In genomic region chr16:2938206-2938605, GRCh38 we compare ENCODE assay signal across 30 cellular contexts. TPM values are rescaled to one million over a fixed set of nuclear protein-coding genes. Genes with fewer than 3 reads are reported as not detected.
"Had no signal": no experiment of that assay in that cellular context is flagged by ENCODE, and none has a peak within 500 bp of the region (broad histone marks: within the 10 kb centered on the region; RNA-seq: fewer than 3 reads in every experiment).

No MANE protein-coding gene starts in this region.

- ATAC-seq: naive thymus-derived CD8-positive, alpha-beta T cell; natural killer cell treated with Interleukin-12 subunit alpha and Interleukin-12 subunit beta and Interleukin-15 and Interleukin-18, amount 100 ng/mL, for 72 hours; pancreas; psoas muscle; right cardiac atrium; stimulated activated effector memory CD8-positive, alpha-beta T cell treated with anti-CD3 and anti-CD28 coated beads, Interleukin-12 subunit alpha, Interleukin-12 subunit beta, amount 100 ng/mL, for 72 hours; stimulated activated naive CD8-positive, alpha-beta T cell treated with anti-CD3 and anti-CD28 coated beads, Interleukin-15, amount 100 ng/mL, for 72 hours; stimulated activated naive CD8-positive, alpha-beta T cell treated with anti-CD3 and anti-CD28 coated beads, Interleukin-15, Interleukin-2, amounts not matched to agents 100 U/mL and 50 U/mL, for 24 hours had no signal

- H3K4me1 Mint-ChIP-seq: neural crest cell had no signal

- H3K27ac ChIP-seq: pancreas, psoas muscle, right lobe of liver, sigmoid colon, suprapubic skin, testis, tibial artery, transverse colon, upper lobe of right lung, vagina had no signal

- H3K9me3 ChIP-seq: pancreas, psoas muscle, right lobe of liver, sigmoid colon, suprapubic skin, testis, tibial artery, transverse colon, upper lobe of right lung, vagina had no signal

- H3K27ac Mint-ChIP-seq: naive B cell; naive thymus-derived CD8-positive, alpha-beta T cell; natural killer cell treated with Interleukin-12 subunit alpha and Interleukin-12 subunit beta and Interleukin-15 and Interleukin-18, amount 100 ng/mL, for 72 hours; nephron progenitor cell; stimulated activated effector memory CD8-positive, alpha-beta T cell treated with anti-CD3 and anti-CD28 coated beads, Interleukin-12 subunit alpha, Interleukin-12 subunit beta, amount 100 ng/mL, for 72 hours; stimulated activated naive CD8-positive, alpha-beta T cell treated with anti-CD3 and anti-CD28 coated beads, Interleukin-15, amount 100 ng/mL, for 72 hours; type B pancreatic cell had no signal

- H3K4me1 ChIP-seq: pancreas, psoas muscle, right lobe of liver, sigmoid colon, suprapubic skin, testis, tibial artery, transverse colon, upper lobe of right lung, vagina had no signal

- H3K4me3 ChIP-seq: pancreas, psoas muscle, right lobe of liver, sigmoid colon, suprapubic skin, testis, tibial artery, transverse colon, upper lobe of right lung, vagina had no signal

- H3K27me3 Mint-ChIP-seq: naive B cell; naive thymus-derived CD8-positive, alpha-beta T cell; natural killer cell treated with Interleukin-12 subunit alpha and Interleukin-12 subunit beta and Interleukin-15 and Interleukin-18, amount 100 ng/mL, for 72 hours; stimulated activated naive CD8-positive, alpha-beta T cell treated with anti-CD3 and anti-CD28 coated beads, Interleukin-15, amount 100 ng/mL, for 72 hours; type B pancreatic cell had no signal

- H3K9me3 Mint-ChIP-seq: naive B cell; naive thymus-derived CD8-positive, alpha-beta T cell; natural killer cell treated with Interleukin-12 subunit alpha and Interleukin-12 subunit beta and Interleukin-15 and Interleukin-18, amount 100 ng/mL, for 72 hours; nephron progenitor cell; neural crest cell; stimulated activated effector memory CD8-positive, alpha-beta T cell treated with anti-CD3 and anti-CD28 coated beads, Interleukin-12 subunit alpha, Interleukin-12 subunit beta, amount 100 ng/mL, for 72 hours; stimulated activated naive CD8-positive, alpha-beta T cell treated with anti-CD3 and anti-CD28 coated beads, Interleukin-15, amount 100 ng/mL, for 72 hours; type B pancreatic cell had no signal

- H3K4me3 Mint-ChIP-seq: naive B cell; naive thymus-derived CD8-positive, alpha-beta T cell; natural killer cell treated with Interleukin-12 subunit alpha and Interleukin-12 subunit beta and Interleukin-15 and Interleukin-18, amount 100 ng/mL, for 72 hours; nephron progenitor cell; neural crest cell; stimulated activated effector memory CD8-positive, alpha-beta T cell treated with anti-CD3 and anti-CD28 coated beads, Interleukin-12 subunit alpha, Interleukin-12 subunit beta, amount 100 ng/mL, for 72 hours; stimulated activated naive CD8-positive, alpha-beta T cell treated with anti-CD3 and anti-CD28 coated beads, Interleukin-15, amount 100 ng/mL, for 72 hours; type B pancreatic cell had no signal

- H3K27me3 ChIP-seq: pancreas, right lobe of liver, sigmoid colon, suprapubic skin, testis, tibial artery, transverse colon, upper lobe of right lung, vagina had no signal

- DNase-seq: naive B cell; nephron progenitor cell; occipital lobe; psoas muscle; right cardiac atrium; right lobe of liver; sigmoid colon; small intestine; stimulated activated CD4-positive, alpha-beta T cell treated with anti-CD3 and anti-CD28 coated beads, Interleukin-15, amount 100 ng/mL, for 24 hours; stimulated activated CD4-positive, alpha-beta T cell treated with anti-CD3 and anti-CD28 coated beads, Interleukin-2, amount 100 ng/mL, for 24 hours; stimulated activated CD4-positive, alpha-beta T cell treated with anti-CD3 and anti-CD28 coated beads, Interleukin-2, amount 100 ng/mL, for 48 hours; stimulated activated CD4-positive, alpha-beta T cell treated with anti-CD3 and anti-CD28 coated beads, Interleukin-4, amount 100 ng/mL, for 24 hours; stimulated activated naive CD4-positive, alpha-beta T cell; stimulated activated naive CD8-positive, alpha-beta T cell treated with anti-CD3 and anti-CD28 coated beads, Interleukin-15, amount 100 ng/mL, for 72 hours; stimulated activated naive CD8-positive, alpha-beta T cell treated with anti-CD3 and anti-CD28 coated beads, Interleukin-15, Interleukin-2, amounts not matched to agents 100 U/mL and 50 U/mL, for 24 hours; testis; tibial artery; transverse colon; upper lobe of right lung had no signal

RNA-seq across cellular contexts. Expression of gene KREMEN2, which starts 25.9 kb away (rescaled TPM):
- total RNA-seq: naive thymus-derived CD8-positive, alpha-beta T cell; natural killer cell treated with Interleukin-12 subunit alpha and Interleukin-12 subunit beta and Interleukin-15 and Interleukin-18, amount 100 ng/mL, for 72 hours; occipital lobe; osteocyte; posterior vena cava; psoas muscle; right cardiac atrium; right lobe of liver; sigmoid colon; upper lobe of right lung; vagina had no signal
- polyA plus RNA-seq: naive thymus-derived CD8-positive, alpha-beta T cell; right cardiac atrium; urinary bladder had no signal

RNA-seq across cellular contexts. Expression of gene PKMYT1, which starts 42.0 kb away (rescaled TPM):
- total RNA-seq: naive thymus-derived CD8-positive, alpha-beta T cell had no signal
